In genomic region chr18:22282311-22283235, GRCh38 we compare ENCODE assay signal across 1 cellular context.
TF ChIP-seq lines count a peak whose summit lies in the region.

No MANE protein-coding gene starts in this region.

TF ChIP-seq in K562, 482 proteins besides CTCF, POLR2A, EP300 and RAD21 (continued from another document):
- no peak for TF ChIP-seq STAT6 (CRISPR knock-in tag; IDR thresholded peaks at IDR 0.05)
- TF ChIP-seq GABPA (tag; conservative IDR thresholded peaks at IDR 0.05; ENCODE audit: low read depth): peak; percentile 41
- TF ChIP-seq POLR2G (IDR thresholded peaks at IDR 0.05; ENCODE audit: low read depth, low read length): no peak
- TF ChIP-seq RFX7 (CRISPR knock-in tag; IDR thresholded peaks at IDR 0.05): no peak
- TF ChIP-seq ZNF384 (IDR thresholded peaks at IDR 0.05; ENCODE audit: low read depth, low read length): peak; percentile 57
- TF ChIP-seq ETV5 (CRISPR knock-in tag; IDR thresholded peaks at IDR 0.05; ENCODE audit: low read depth): no peak
- peak; percentile 76 for TF ChIP-seq FOSL1 (tag; conservative IDR thresholded peaks at IDR 0.05)
- TF ChIP-seq JUND (IDR thresholded peaks at IDR 0.05; ENCODE audit: borderline replicate concordance, low read depth, low read length): no peak
- peak; percentile 63; the same call in 1 of the 3 replicates for TF ChIP-seq JUND (tag; IDR thresholded peaks at IDR 0.05; ENCODE audit: borderline replicate concordance, low read depth, low read length)
- TF ChIP-seq GTF2F1 (IDR thresholded peaks at IDR 0.05; ENCODE audit: low read depth, low read length): no peak
- no peak for TF ChIP-seq ZNF184 (CRISPR knock-in tag; IDR thresholded peaks at IDR 0.05)
- no peak for TF ChIP-seq ZNF444 (CRISPR knock-in tag; IDR thresholded peaks at IDR 0.05)
